ENCODE assay signal across 14 cellular contexts in the genomic region with DNA sequence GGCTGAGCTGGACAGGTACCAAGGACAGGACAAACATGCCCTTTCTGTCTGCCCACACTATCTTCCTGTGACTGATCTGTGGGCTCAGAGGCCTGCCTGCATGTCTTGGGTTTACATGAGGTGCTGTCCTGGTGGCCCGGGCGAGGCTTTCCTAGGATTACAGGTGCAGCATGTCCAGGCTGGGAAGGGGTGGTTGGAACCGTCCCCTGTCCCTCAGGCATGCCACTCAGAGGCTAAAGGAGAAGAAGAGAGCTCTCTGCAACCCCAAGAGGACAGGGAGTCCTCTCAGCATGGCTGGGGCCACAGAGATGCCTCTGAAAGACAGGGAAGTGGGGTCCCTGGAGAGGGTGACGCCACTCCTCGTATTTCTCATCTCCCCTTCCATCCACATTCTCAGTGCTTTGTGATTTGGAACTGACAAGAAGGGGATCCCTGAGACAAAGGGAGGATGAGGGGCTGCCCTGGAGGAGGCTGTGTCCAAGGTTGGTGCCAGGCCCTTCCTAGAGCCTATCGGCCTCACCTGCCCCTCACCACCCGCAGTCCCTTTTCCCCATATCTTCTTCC.
A peak's percentile ranks its signal among the peaks of the same experiment; 100 is the strongest.
DNase-seq lines count a peak whose midpoint lies in the region; ATAC-seq, FAIRE-seq and TF ChIP-seq lines count a peak whose summit lies in the region.
"Had no signal": no experiment of that assay in that cellular context is flagged by ENCODE, and none has a peak within 500 bp of the region (broad histone marks: within the 10 kb centered on the region; RNA-seq: fewer than 3 reads in every experiment).

No MANE protein-coding gene starts in this region.

- H3K9me3 Mint-ChIP-seq in immature natural killer cell: no peaks in the 10 kb centered on the region
- H3K9me3 Mint-ChIP-seq: T-helper 2 cell treated with Interferon-gamma antibody and Interleukin-4, amounts not matched to agents 5 μg/mL and 100 μg/mL, for 36 hours; type B pancreatic cell had no signal

- H3K4me1 Mint-ChIP-seq in immature natural killer cell: no peaks in the 10 kb centered on the region

- ATAC-seq in GM18867 (IDR thresholded peaks at IDR 0.05; ENCODE audit: unreplicated experiment) (peak; percentile 3), GM21526 (IDR thresholded peaks at IDR 0.05; ENCODE audit: low FRiP score, unreplicated experiment) (peak; percentile 13), HG03196 (IDR thresholded peaks at IDR 0.05; ENCODE audit: unreplicated experiment) (peak; percentile 3), HepG2 (peak; percentile 19; the same call in 2 of the 3 replicates), left colon (no peak)

- no TSS peak for BruUV-seq in HepG2 (replicated peaks; lab: Mats Ljungman, UMichigan)

- H3K79me2 ChIP-seq in HepG2 (ENCODE audit: insufficient read depth, low read length): no peaks in the 10 kb centered on the region

- H3K9ac ChIP-seq in HepG2 (ENCODE audit: insufficient read depth, low read depth, low read length): no peak overlapping the region

- peaks cover 0 to 6% (median 6%) of the 10 kb centered on the region in 3 donors for H3K27me3 Mint-ChIP-seq in immature natural killer cell (ENCODE audit: low read depth in 3 of 3)

- TF ChIP-seq RAD21 in HepG2 (CRISPR knock-in tag; IDR thresholded peaks at IDR 0.05): no peak

- no peak for TF ChIP-seq EP300 in HepG2 (IDR thresholded peaks at IDR 0.05; ENCODE audit: low read depth in 2 of 2, low read length in 2 of 2)
- no peak for TF ChIP-seq EP300 in HepG2 (CRISPR knock-in tag; IDR thresholded peaks at IDR 0.05; ENCODE audit: borderline replicate concordance)

- CTCF ChIA-PET in HepG2 (lab: Yijun Ruan, JAX; ENCODE audit: low intra/inter-chr PET ratio, low total read pairs): interaction anchor here (0.9 kb wide), 1 partner anchor 239 kb away, joined by 6 read pairs; no protein-coding TSS in a partner anchor

- POLR2A ChIA-PET in HepG2 (lab: Yijun Ruan, JAX): no interaction called here

- H3K27me3 ChIP-seq in HepG2 (ENCODE audit: control insufficient read depth in 1 of 2, insufficient read depth in 2 of 2, low read length in 2 of 2): peaks cover 2 to 14% of the 10 kb centered on the region in 2 experiments; a peak in 3 of 5 replicates
- H3K27me3 ChIP-seq: ascending aorta, MG63, right atrium auricular region had no signal

- no peak for TF ChIP-seq CTCF in HepG2 (CRISPR knock-in tag; IDR thresholded peaks at IDR 0.05)

- no peak overlapping the region for H3K27ac Mint-ChIP-seq in immature natural killer cell
- H3K27ac Mint-ChIP-seq: T-helper 2 cell treated with Interferon-gamma antibody and Interleukin-4, amounts not matched to agents 5 μg/mL and 100 μg/mL, for 36 hours; type B pancreatic cell had no signal

- H3K36me3 ChIP-seq in HepG2 (replicated peaks in 1 of 2; ENCODE audit: control insufficient read depth in 1 of 2, insufficient read depth in 2 of 2, low read length in 2 of 2): no peaks in the 10 kb centered on the region
- H3K36me3 ChIP-seq: ascending aorta, MG63, right atrium auricular region had no signal

- intact Hi-C loops in HepG2 (cut with micrococcal nuclease; ENCODE audit: unreplicated experiment) (no loop called here), left colon (cut with DNase I, micrococcal nuclease) (loop anchor here in 1 of 2 donors (5.0 kb wide), 1 partner anchor 239 kb away; no protein-coding TSS in a partner anchor)

- no peak overlapping the region for H3K4me3 Mint-ChIP-seq in immature natural killer cell
- H3K4me3 Mint-ChIP-seq: T-helper 2 cell treated with Interferon-gamma antibody and Interleukin-4, amounts not matched to agents 5 μg/mL and 100 μg/mL, for 36 hours had no signal

- TF ChIP-seq POLR2A in HepG2 (IDR thresholded peaks at IDR 0.05; ENCODE audit: insufficient read depth in 1 of 2, low read depth in 2 of 2, low read length in 2 of 2): no peak

- no peak overlapping the region for H2AFZ ChIP-seq in HepG2 (ENCODE audit: low read length)

- no peak overlapping the region for H3K27ac ChIP-seq in HepG2 (ENCODE audit: extremely low read length, insufficient read depth, low read length)
- H3K27ac ChIP-seq: ascending aorta, right atrium auricular region had no signal

- DNase-seq in HepG2 (ENCODE audit: low spot score) (no peak), SW 1271 (lab: John Stamatoyannopoulos, UW) (no peak), immature natural killer cell (no peak), HPDE6-E6E7 (ENCODE audit: extremely low spot score) (no peak), left colon (no peak)

- no peak overlapping the region for H3K4me3 ChIP-seq in HepG2 (replicated peaks in 1 of 3; ENCODE audit: insufficient read depth in 1 of 3, low read depth in 2 of 3, low read length in 3 of 3)
- H3K4me3 ChIP-seq: ascending aorta, MG63 had no signal

- 66% methylated on average over 7 of the region's 7 CpGs for WGBS in HepG2 (ENCODE audit: low lambda C conversion rate)

- no peak overlapping the region for H3K4me2 ChIP-seq in HepG2 (ENCODE audit: low read depth, low read length)

- H3K9me3 ChIP-seq in HepG2 (ENCODE audit: low read length): no peaks in the 10 kb centered on the region
- H3K9me3 ChIP-seq: ascending aorta, MG63, right atrium auricular region had no signal

- FAIRE-seq in HepG2 (lab: Jason Lieb, UNC): no peak
- FAIRE-seq: endometrium had no signal

- H3K36me3 Mint-ChIP-seq in immature natural killer cell: no peaks in the 10 kb centered on the region
- H3K36me3 Mint-ChIP-seq: type B pancreatic cell had no signal

- H3K4me1 ChIP-seq in HepG2 (ENCODE audit: insufficient read depth, low read length): no peaks in the 10 kb centered on the region
- H3K4me1 ChIP-seq: ascending aorta had no signal

- in situ Hi-C loops in HepG2 (cut with HindIII; ENCODE audit: extremely low pct_ligation_motif_present, low pct_unique_long_range_greater_than_20kb): no loop called here

- no peaks in the 10 kb centered on the region for H4K20me1 ChIP-seq in HepG2 (ENCODE audit: insufficient read depth, low read length)

TF ChIP-seq in HepG2, 621 proteins besides CTCF, POLR2A, EP300 and RAD21:
- TF ChIP-seq ZNF609 (CRISPR knock-in tag; IDR thresholded peaks at IDR 0.05; ENCODE audit: borderline replicate concordance) (no peak), CREB1 (IDR thresholded peaks at IDR 0.05) (peak; percentile 71), CREB1 (CRISPR knock-in tag; IDR thresholded peaks at IDR 0.05) (no peak)
